ENCODE assay signal across 11 cellular contexts in genomic region chr16:53100889-53101288, GRCh38. TPM values are rescaled to one million over a fixed set of nuclear protein-coding genes. Genes with fewer than 3 reads are reported as not detected.
DNase-seq lines count a peak whose midpoint lies in the region; ATAC-seq and TF ChIP-seq lines count a peak whose summit lies in the region.
"Had no signal": no experiment of that assay in that cellular context is flagged by ENCODE, and none has a peak within 500 bp of the region (broad histone marks: within the 10 kb centered on the region; RNA-seq: fewer than 3 reads in every experiment).

No MANE protein-coding gene starts in this region.

- no peaks in the 10 kb centered on the region for H3K27me3 Mint-ChIP-seq in activated naive CD8-positive, alpha-beta T cell
- H3K27me3 Mint-ChIP-seq in activated naive CD8-positive, alpha-beta T cell treated with anti-CD3 and anti-CD28 coated beads, Interleukin-2, amount 50 U/mL, for 24 hours, result no peaks in the 10 kb centered on the region
- no peaks in the 10 kb centered on the region for H3K27me3 Mint-ChIP-seq in T-helper 17 cell

- in situ Hi-C loops in transverse colon (cut with MboI; ENCODE audit: low pct_ligation_motif_present in 1 of 4, low pct_unique_long_range_greater_than_20kb in 1 of 4, low sequenced_read_pairs in 3 of 4), result no loop called here

- peak overlapping the region; percentile 87 for H3K4me3 Mint-ChIP-seq in activated naive CD8-positive, alpha-beta T cell
- H3K4me3 Mint-ChIP-seq in activated naive CD8-positive, alpha-beta T cell treated with anti-CD3 and anti-CD28 coated beads, Interleukin-2, amount 50 U/mL, for 24 hours, result no peak overlapping the region
- H3K4me3 Mint-ChIP-seq in T-helper 17 cell, result no peak overlapping the region

- H3K27ac Mint-ChIP-seq in activated naive CD8-positive, alpha-beta T cell, result no peak overlapping the region
- no peak overlapping the region for H3K27ac Mint-ChIP-seq in activated naive CD8-positive, alpha-beta T cell treated with anti-CD3 and anti-CD28 coated beads, Interleukin-2, amount 50 U/mL, for 24 hours
- peak overlapping the region; percentile 96 for H3K27ac Mint-ChIP-seq in T-helper 17 cell

- H3K4me3 ChIP-seq in muscle layer of colon (ENCODE audit: low read depth in 1 of 2, low read length in 2 of 2) (no peak overlapping the region), transverse colon (no peak overlapping the region), H7 (ENCODE audit: insufficient read depth, low read depth, low read length) (no peak overlapping the region)

- peaks cover 26% of the 10 kb centered on the region for H3K4me1 Mint-ChIP-seq in activated naive CD8-positive, alpha-beta T cell (ENCODE audit: low read depth)
- peaks cover 31% of the 10 kb centered on the region for H3K4me1 Mint-ChIP-seq in activated naive CD8-positive, alpha-beta T cell treated with anti-CD3 and anti-CD28 coated beads, Interleukin-2, amount 50 U/mL, for 24 hours
- H3K4me1 Mint-ChIP-seq in T-helper 17 cell, result peaks cover 13% of the 10 kb centered on the region

- no peaks in the 10 kb centered on the region for H3K9me3 ChIP-seq in T-helper 17 cell (ENCODE audit: control insufficient read depth, low read length, poor library complexity, severe bottlenecking)
- no peaks in the 10 kb centered on the region for H3K9me3 ChIP-seq in muscle layer of colon (ENCODE audit: low read length)
- H3K9me3 ChIP-seq in transverse colon, result no peaks in the 10 kb centered on the region

- intact Hi-C loops in transverse colon (cut with DNase I; ENCODE audit: low total_unique reads), result no loop called here

- H3K4me1 ChIP-seq in muscle layer of colon (ENCODE audit: insufficient read depth, low read length) (peaks cover 39% of the 10 kb centered on the region), transverse colon (peaks cover 26 to 62% (median 35%) of the 10 kb centered on the region in 4 donors)

- H3K9me3 Mint-ChIP-seq in activated naive CD8-positive, alpha-beta T cell (ENCODE audit: low read depth), result no peaks in the 10 kb centered on the region
- no peaks in the 10 kb centered on the region for H3K9me3 Mint-ChIP-seq in activated naive CD8-positive, alpha-beta T cell treated with anti-CD3 and anti-CD28 coated beads, Interleukin-2, amount 50 U/mL, for 24 hours

- TF ChIP-seq POLR2A in transverse colon (IDR thresholded peaks at IDR 0.05), result no peak

- H3K9ac ChIP-seq in muscle layer of colon (ENCODE audit: low read length), result no peak overlapping the region

- H3K36me3 Mint-ChIP-seq in activated naive CD8-positive, alpha-beta T cell, result no peaks in the 10 kb centered on the region
- peaks cover 2% of the 10 kb centered on the region for H3K36me3 Mint-ChIP-seq in activated naive CD8-positive, alpha-beta T cell treated with anti-CD3 and anti-CD28 coated beads, Interleukin-2, amount 50 U/mL, for 24 hours (ENCODE audit: low read depth)
- H3K36me3 Mint-ChIP-seq in T-helper 17 cell (ENCODE audit: low read depth), result no peaks in the 10 kb centered on the region

- no peak for TF ChIP-seq EP300 in transverse colon (IDR thresholded peaks at IDR 0.05; ENCODE audit: low read depth)

- H3K36me3 ChIP-seq in muscle layer of colon (ENCODE audit: insufficient read depth, low read length) (no peaks in the 10 kb centered on the region), transverse colon (no peaks in the 10 kb centered on the region), H7 (replicated peaks; ENCODE audit: control insufficient read depth, insufficient read depth, low read length) (no peaks in the 10 kb centered on the region)

- no peak for ATAC-seq in activated naive CD8-positive, alpha-beta T cell treated with anti-CD3 and anti-CD28 coated beads, Interleukin-2, amount 50 U/mL, for 24 hours
- no peak for ATAC-seq in T-helper 17 cell
- no peak for ATAC-seq in HG03135 (IDR thresholded peaks at IDR 0.05; ENCODE audit: unreplicated experiment)

- H3K27ac ChIP-seq in muscle layer of colon (ENCODE audit: low read depth, low read length), result peak overlapping the region; percentile 87
- H3K27ac ChIP-seq in transverse colon, result peak overlapping the region; percentile 93 to 98 (median 96)

- TF ChIP-seq CTCF in transverse colon (IDR thresholded peaks at IDR 0.05), result no peak

- WGBS in transverse colon (ENCODE audit: low coverage in 1 of 2), 2 donors, result 38% methylated on average over 1 of the region's 1 CpG

- H3K27me3 ChIP-seq in muscle layer of colon (ENCODE audit: control insufficient read depth in 1 of 2, insufficient read depth in 2 of 2, low read length in 2 of 2), result no peaks in the 10 kb centered on the region
- no peaks in the 10 kb centered on the region for H3K27me3 ChIP-seq in transverse colon
- no peaks in the 10 kb centered on the region for H3K27me3 ChIP-seq in H7 (ENCODE audit: control insufficient read depth, insufficient read depth, low read length)

- no peak for DNase-seq in activated naive CD8-positive, alpha-beta T cell treated with anti-CD3 and anti-CD28 coated beads, Interleukin-2, amount 50 U/mL, for 24 hours
- DNase-seq in T-helper 17 cell (no peak), transverse colon (no peak), H7 (no peak), NOMO-1 treated with dmso at 0.1 percent for 144 hours (lab: John Stamatoyannopoulos, UW; ENCODE audit: unreplicated experiment) (no peak)
- DNase-seq: activated CD4-positive, alpha-beta T cell treated with anti-CD3 and anti-CD28 coated beads, Interleukin-2, amount 50 U/mL, for 48 hours; AML-193; retina had no signal

RNA-seq across cellular contexts. Expression of gene CHD9, which starts 46.1 kb away (rescaled TPM):
- 10 to 100 TPM; 32.4 to 33.3 TPM for total RNA-seq in T-helper 17 cell
- 100 to 1,000 TPM in 1 of 4 donors, 10 to 100 TPM in 3; 37.4 to 112 (median 64.4) TPM for total RNA-seq in transverse colon
- total RNA-seq in H7 (2014; rRNA removed; shearing (Covaris generic)), result 12.9 and 15.0 TPM in 2 replicates

RNA-seq across cellular contexts. Expression of gene CHD9NB, which starts 48.2 kb away (rescaled TPM):
- total RNA-seq in T-helper 17 cell (under 1 TPM in 1 of 2 donors, not detected in 1; 0.31 TPM), transverse colon (1 to 10 TPM in 2 of 4 donors, not detected in 2; 3.0 to 3.1 TPM)
- total RNA-seq in H7 (2014; rRNA removed; shearing (Covaris generic)), result 2.0 and 2.1 TPM in 2 replicates
